Comparison of ENCODE assay signal across 27 cellular contexts in genomic region chr16:20968765-20969164, GRCh38.
DNase-seq lines count a peak whose midpoint lies in the region; ATAC-seq, FAIRE-seq and TF ChIP-seq lines count a peak whose summit lies in the region.
"Had no signal": no experiment of that assay in that cellular context is flagged by ENCODE, and none has a peak within 500 bp of the region (broad histone marks: within the 10 kb centered on the region; RNA-seq: fewer than 3 reads in every experiment).

No MANE protein-coding gene starts in this region.

- H4K20me1 ChIP-seq in GM23338 (replicated peaks; ENCODE audit: insufficient read depth), result no peaks in the 10 kb centered on the region
- H4K20me1 ChIP-seq: BLaER1 treated with 17β-estradiol and CSF1 and Interleukin-3, amounts not matched to agents 10 nM and 100 nM had no signal

- 51 to 57% methylated on average over 3 of the region's 3 CpGs for WGBS in lower leg skin, 2 donors

- H3K36me3 ChIP-seq in GM23338 (ENCODE audit: insufficient read depth), result no peaks in the 10 kb centered on the region; the same call in 1 of the 2 replicates
- H3K36me3 ChIP-seq in HEK293 (ENCODE audit: control insufficient read depth in 2 of 2, insufficient read depth in 1 of 2, low read length in 2 of 2), result no peaks in the 10 kb centered on the region
- H3K36me3 ChIP-seq in iPS-15b (ENCODE audit: control insufficient read depth, insufficient read depth, low read length), result no peaks in the 10 kb centered on the region
- H3K36me3 ChIP-seq: BE2C; BLaER1 treated with 17β-estradiol and CSF1 and Interleukin-3, amounts not matched to agents 10 nM and 100 nM had no signal

- H3K36me3 Mint-ChIP-seq in GM23338 (ENCODE audit: low read depth) (no peaks in the 10 kb centered on the region), WTC11 (no peaks in the 10 kb centered on the region)
- H3K36me3 Mint-ChIP-seq: CD14-positive monocyte; CD8-positive, alpha-beta memory T cell had no signal

- H2AFZ ChIP-seq in GM23338, result peak overlapping the region; percentile 74; the same call in 1 of the 2 replicates
- H2AFZ ChIP-seq: GM23248 had no signal

- CTCF ChIA-PET in HEK293 (lab: Yijun Ruan, JAX) (no interaction called here), WTC11 (lab: Charles Lee) (interaction anchor here (1.5 kb wide), 1 partner anchor 118 kb away, joined by 3 read pairs; no protein-coding TSS in a partner anchor)

- H3K4me3 ChIP-seq in GM23338 (peak overlapping the region; percentile 23; the same call in 1 of the 2 replicates), HEK293 (ENCODE audit: low read depth, low read length) (no peak overlapping the region), iPS-15b (ENCODE audit: low read depth, low read length) (peak overlapping the region; percentile 5), lower leg skin (ENCODE audit: low read depth, poor library complexity, severe bottlenecking) (no peak overlapping the region)
- H3K4me3 ChIP-seq: A549; BLaER1 treated with 17β-estradiol and CSF1 and Interleukin-3, amounts not matched to agents 10 nM and 100 nM; GM23248 had no signal

- H3K9me3 ChIP-seq in HEK293 (ENCODE audit: control insufficient read depth, insufficient read depth, low read depth, low read length) (no peaks in the 10 kb centered on the region), iPS-15b (ENCODE audit: control insufficient read depth, insufficient read depth, low read length) (no peaks in the 10 kb centered on the region)
- H3K9me3 ChIP-seq: A549, BE2C had no signal

- H3K79me2 ChIP-seq in GM23338 (replicated peaks; ENCODE audit: insufficient read depth), result no peaks in the 10 kb centered on the region

- no peak for TF ChIP-seq POLR2A in lower leg skin (IDR thresholded peaks at IDR 0.05)

- peaks cover 17% of the 10 kb centered on the region for H3K27me3 Mint-ChIP-seq in GM23338 (ENCODE audit: insufficient read depth, low read depth, poor library complexity)
- H3K27me3 Mint-ChIP-seq in WTC11 (ENCODE audit: low read depth), result no peaks in the 10 kb centered on the region

- H3K27me3 ChIP-seq in GM23338 (ENCODE audit: insufficient read depth) (no peaks in the 10 kb centered on the region), iPS-15b (ENCODE audit: control insufficient read depth, insufficient read depth, low read length) (no peaks in the 10 kb centered on the region)
- H3K27me3 ChIP-seq: BE2C; BLaER1 treated with 17β-estradiol and CSF1 and Interleukin-3, amounts not matched to agents 10 nM and 100 nM had no signal

- H3K4me1 ChIP-seq in GM23338 (ENCODE audit: insufficient read depth), result peaks cover 45% of the 10 kb centered on the region
- no peaks in the 10 kb centered on the region for H3K4me1 ChIP-seq in HEK293 (ENCODE audit: control insufficient read depth, insufficient read depth, low read length)
- peaks cover 26% of the 10 kb centered on the region for H3K4me1 ChIP-seq in iPS-15b (ENCODE audit: control insufficient read depth, insufficient read depth, low read length)
- H3K4me1 ChIP-seq: A549; BE2C; BLaER1 treated with 17β-estradiol and CSF1 and Interleukin-3, amounts not matched to agents 10 nM and 100 nM had no signal

- H3K27ac Mint-ChIP-seq in GM23338 (peak overlapping the region; percentile 84), WTC11 (peak overlapping the region; percentile 96)
- H3K27ac Mint-ChIP-seq: CD4-positive, alpha-beta T cell; CD8-positive, alpha-beta memory T cell had no signal

- POLR2A ChIA-PET in HEK293 (lab: Yijun Ruan, JAX) (interaction anchor here (0.5 kb wide), 1 partner anchor 981 kb away, joined by 5 read pairs; no protein-coding TSS in a partner anchor), WTC11 (lab: Charles Lee) (interaction anchor here (1.5 kb wide), 1 partner anchor 57 kb away, joined by 3 read pairs; no protein-coding TSS in a partner anchor)

- H3K4me3 Mint-ChIP-seq in GM23338, result peak overlapping the region; percentile 52
- peak overlapping the region; percentile 56 for H3K4me3 Mint-ChIP-seq in WTC11
- H3K4me3 Mint-ChIP-seq: CD14-positive monocyte; CD4-positive, alpha-beta T cell; CD8-positive, alpha-beta memory T cell had no signal

- TF ChIP-seq CTCF in GM23338 (conservative IDR thresholded peaks at IDR 0.05; ENCODE audit: low read depth in 2 of 2), result no peak
- TF ChIP-seq CTCF in HEK293 (tag by site-specific recombination; IDR thresholded peaks at IDR 0.05), result no peak
- no peak for TF ChIP-seq CTCF in WTC11 (IDR thresholded peaks at IDR 0.05)
- no peak for TF ChIP-seq CTCF in lower leg skin (IDR thresholded peaks at IDR 0.05)

- peak overlapping the region; percentile 89 for H3K27ac ChIP-seq in GM23338 (ENCODE audit: low read depth)
- no peak overlapping the region for H3K27ac ChIP-seq in HEK293 (ENCODE audit: extremely low read depth, low read depth, low read length)
- H3K27ac ChIP-seq: A549; BLaER1 treated with 17β-estradiol and CSF1 and Interleukin-3, amounts not matched to agents 10 nM and 100 nM; GM23248 had no signal

- DNase-seq in GM23338 (ENCODE audit: low spot score) (no peak), WTC11 (ENCODE audit: low spot score) (no peak), Kasumi-1 (lab: John Stamatoyannopoulos, UW) (no peak), GM19239 (ENCODE audit: insufficient read length, low spot score) (no peak), lower leg skin (ENCODE audit: low spot score in 2 of 2) (no peak)
- no peak for DNase-seq in activated naive CD4-positive, alpha-beta T cell treated with anti-CD3 and anti-CD28 coated beads, Interleukin-2, amount 50 U/mL, for 16 hours
- DNase-seq: 8988T; ACHN; AML-193; BE2C; CD4-positive, alpha-beta T cell; CD8-positive, alpha-beta memory T cell; DMS 273 treated with DMSO at 0.1 percent for 48 hours; DMS79; EL; GDM1; GM23248; HCEC 1CT had no signal

- no peak overlapping the region for H3K9ac ChIP-seq in iPS-15b (ENCODE audit: low read depth, low read length)
- H3K9ac ChIP-seq: BLaER1 treated with 17β-estradiol and CSF1 and Interleukin-3, amounts not matched to agents 10 nM and 100 nM; GM23248 had no signal

- no peak for ATAC-seq in GM23338
- ATAC-seq in WTC11, result no peak
- ATAC-seq: A549 had no signal

- FAIRE-seq in GM19239 (lab: Jason Lieb, UNC), result no peak
- FAIRE-seq: A549, D721Med, GM12891, GM18507, H54 had no signal

- H3K9me2 ChIP-seq in GM23338 (ENCODE audit: insufficient read depth), result 0 out of 2 replicates have a peak, but pooled peaks cover 4% of the 10 kb centered on the region

- peaks cover 43% of the 10 kb centered on the region for H3K4me1 Mint-ChIP-seq in GM23338
- H3K4me1 Mint-ChIP-seq in WTC11, result peaks cover 59% of the 10 kb centered on the region
- H3K4me1 Mint-ChIP-seq: CD14-positive monocyte; CD8-positive, alpha-beta memory T cell had no signal

- intact Hi-C loops in lower leg skin (cut with DNase I; ENCODE audit: low total_unique reads), result no loop called here

- peaks cover 9% of the 10 kb centered on the region for H3F3A ChIP-seq in GM23338 (replicated peaks; ENCODE audit: low read depth)

- no peaks in the 10 kb centered on the region for H3K9me3 Mint-ChIP-seq in GM23338
- H3K9me3 Mint-ChIP-seq in WTC11, result peaks cover 11% of the 10 kb centered on the region
- H3K9me3 Mint-ChIP-seq: CD4-positive, alpha-beta T cell; CD8-positive, alpha-beta memory T cell had no signal

- H3K4me2 ChIP-seq in GM23338, result peak overlapping the region; percentile 62
- H3K4me2 ChIP-seq: A549; BLaER1 treated with 17β-estradiol and CSF1 and Interleukin-3, amounts not matched to agents 10 nM and 100 nM had no signal

TF ChIP-seq in GM23338, 12 proteins besides CTCF, POLR2A, EP300 and RAD21 (continues in another document):
- no peak for TF ChIP-seq NANOG (IDR thresholded peaks at IDR 0.05; ENCODE audit: borderline replicate concordance)
- TF ChIP-seq, protein P1, sequence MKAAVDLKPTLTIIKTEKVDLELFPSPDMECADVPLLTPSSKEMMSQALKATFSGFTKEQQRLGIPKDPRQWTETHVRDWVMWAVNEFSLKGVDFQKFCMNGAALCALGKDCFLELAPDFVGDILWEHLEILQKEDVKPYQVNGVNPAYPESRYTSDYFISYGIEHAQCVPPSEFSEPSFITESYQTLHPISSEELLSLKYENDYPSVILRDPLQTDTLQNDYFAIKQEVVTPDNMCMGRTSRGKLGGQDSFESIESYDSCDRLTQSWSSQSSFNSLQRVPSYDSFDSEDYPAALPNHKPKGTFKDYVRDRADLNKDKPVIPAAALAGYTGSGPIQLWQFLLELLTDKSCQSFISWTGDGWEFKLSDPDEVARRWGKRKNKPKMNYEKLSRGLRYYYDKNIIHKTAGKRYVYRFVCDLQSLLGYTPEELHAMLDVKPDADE (IDR thresholded peaks at IDR 0.05), result no peak
- TF ChIP-seq ZNF114 (CRISPR knock-in tag; IDR thresholded peaks at IDR 0.05), result no peak
- TF ChIP-seq EZH2 (IDR thresholded peaks at IDR 0.05; ENCODE audit: low read depth, unreplicated experiment), result no peak
- no peak for TF ChIP-seq EZH2phosphoT487 (IDR thresholded peaks at IDR 0.05; ENCODE audit: unreplicated experiment)

TF ChIP-seq in HEK293, 187 proteins besides CTCF, POLR2A, EP300 and RAD21:
- TF ChIP-seq ZSCAN30 (tag by site-specific recombination; IDR thresholded peaks at IDR 0.05), result no peak
- TF ChIP-seq ZNF521 (tag by site-specific recombination; IDR thresholded peaks at IDR 0.05), result 0 out of 2 replicates have a peak, but pooled peaks have one; percentile 19

TF ChIP-seq in WTC11, 78 proteins besides CTCF, POLR2A, EP300 and RAD21:
- no peak for TF ChIP-seq JUN (CRISPR knock-in tag; IDR thresholded peaks at IDR 0.05)
- TF ChIP-seq, protein P2, sequence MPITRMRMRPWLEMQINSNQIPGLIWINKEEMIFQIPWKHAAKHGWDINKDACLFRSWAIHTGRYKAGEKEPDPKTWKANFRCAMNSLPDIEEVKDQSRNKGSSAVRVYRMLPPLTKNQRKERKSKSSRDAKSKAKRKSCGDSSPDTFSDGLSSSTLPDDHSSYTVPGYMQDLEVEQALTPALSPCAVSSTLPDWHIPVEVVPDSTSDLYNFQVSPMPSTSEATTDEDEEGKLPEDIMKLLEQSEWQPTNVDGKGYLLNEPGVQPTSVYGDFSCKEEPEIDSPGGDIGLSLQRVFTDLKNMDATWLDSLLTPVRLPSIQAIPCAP (CRISPR knock-in tag; IDR thresholded peaks at IDR 0.05), result no peak
- no peak for TF ChIP-seq CREB1 (CRISPR knock-in tag; IDR thresholded peaks at IDR 0.05)
- TF ChIP-seq, protein P3, sequence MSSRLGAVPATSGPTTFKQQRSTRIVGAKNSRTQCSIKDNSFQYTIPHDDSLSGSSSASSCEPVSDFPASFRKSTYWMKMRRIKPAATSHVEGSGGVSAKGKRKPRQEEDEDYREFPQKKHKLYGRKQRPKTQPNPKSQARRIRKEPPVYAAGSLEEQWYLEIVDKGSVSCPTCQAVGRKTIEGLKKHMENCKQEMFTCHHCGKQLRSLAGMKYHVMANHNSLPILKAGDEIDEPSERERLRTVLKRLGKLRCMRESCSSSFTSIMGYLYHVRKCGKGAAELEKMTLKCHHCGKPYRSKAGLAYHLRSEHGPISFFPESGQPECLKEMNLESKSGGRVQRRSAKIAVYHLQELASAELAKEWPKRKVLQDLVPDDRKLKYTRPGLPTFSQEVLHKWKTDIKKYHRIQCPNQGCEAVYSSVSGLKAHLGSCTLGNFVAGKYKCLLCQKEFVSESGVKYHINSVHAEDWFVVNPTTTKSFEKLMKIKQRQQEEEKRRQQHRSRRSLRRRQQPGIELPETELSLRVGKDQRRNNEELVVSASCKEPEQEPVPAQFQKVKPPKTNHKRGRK (CRISPR knock-in tag; IDR thresholded peaks at IDR 0.05; ENCODE audit: borderline replicate concordance), result peak; percentile 40; the same call in 1 of the 2 replicates

Comparison
In these comparisons a context has a peak if more than half of its experiments do, and no peak if none do; other contexts are left out.
1. H3K4me3 ChIP-seq: peak in GM23338 (single experiment) and iPS-15b (single experiment); none in HEK293 (single experiment) and lower leg skin (single experiment).